ENCODE assay signal across 19 cellular contexts in genomic region chr2:96864343-96865091, GRCh38. TPM values are rescaled to one million over a fixed set of nuclear protein-coding genes. Genes with fewer than 3 reads are reported as not detected.
DNase-seq lines count a peak whose midpoint lies in the region; ATAC-seq, FAIRE-seq and TF ChIP-seq lines count a peak whose summit lies in the region.
"Had no signal": no experiment of that assay in that cellular context is flagged by ENCODE, and none has a peak within 500 bp of the region (broad histone marks: within the 10 kb centered on the region; RNA-seq: fewer than 3 reads in every experiment).

No MANE protein-coding gene starts in this region.

- H3K4me2 ChIP-seq in DND-41 (ENCODE audit: insufficient read depth, low read length) (no peak overlapping the region), K562 (ENCODE audit: insufficient read depth, low read length) (no peak overlapping the region)

- H2AFZ ChIP-seq in DND-41 (ENCODE audit: low read depth, low read length) (no peak overlapping the region), K562 (ENCODE audit: low read depth, low read length) (no peak overlapping the region)

- H3K9ac ChIP-seq in DND-41 (ENCODE audit: low read depth, low read length) (no peak overlapping the region), K562 (ENCODE audit: insufficient read depth in 1 of 2, low read depth in 2 of 2, low read length in 2 of 2) (peak overlapping the region in 1 of 2 experiments; percentile 36; a peak in 1 of 4 replicates)

- H3K4me3 ChIP-seq in DND-41 (ENCODE audit: low read depth in 1 of 2, low read length in 2 of 2) (no peak overlapping the region), K562 (no peak overlapping the region), right cardiac atrium (ENCODE audit: low read length) (no peak overlapping the region), sigmoid colon (no peak overlapping the region)
- H3K4me3 ChIP-seq: Peyer's patch, SK-N-MC had no signal

- DNase-seq in DND-41 (no peak), K562 (ENCODE audit: extremely low read depth in 1 of 4, low spot score in 3 of 4) (no peak), right cardiac atrium (peak in 2 of 3 donors; percentile 69 to 73), sigmoid colon (peak; percentile 64), activated gamma-delta T cell (lab: John Stamatoyannopoulos, UW) (no peak), NCI-H82 (lab: John Stamatoyannopoulos, UW) (no peak)
- DNase-seq: activated CD4-positive, alpha-beta T cell treated with anti-CD3 and anti-CD28 coated beads, Interleukin-2, amount 50 U/mL, for 48 hours; activated gamma-delta T cell treated with Interleukin-2 at 50 U/mL for 16 hours; left colon; NCI-H187; NCI-H446 treated with DMSO at 0.1 percent for 48 hours; stimulated activated CD8-positive, alpha-beta memory T cell treated with anti-CD3 and anti-CD28 coated beads, Interleukin-4, amount 100 ng/mL, for 48 hours had no signal

- intact Hi-C loops in K562 (cut with micrococcal nuclease) (no loop called here), right cardiac atrium (cut with DNase I) (loop anchor here in 2 of 4 donors (5.0 to 10.0 kb wide), 2 partner anchors 83 to 1180 kb away; no protein-coding TSS in a partner anchor), sigmoid colon (cut with DNase I) (loop anchor here (10.0 kb wide), 1 partner anchor 330 kb away; the partner anchor contains the start of gene ARID5A)

- FAIRE-seq in K562 (lab: Jason Lieb, UNC): no peak
- FAIRE-seq: H1 had no signal

- no peaks in the 10 kb centered on the region for H3K79me2 ChIP-seq in DND-41 (ENCODE audit: insufficient read depth, low read length)
- peaks cover 57% of the 10 kb centered on the region for H3K79me2 ChIP-seq in K562 (ENCODE audit: control insufficient read depth, insufficient read depth, low read length)

- H3K36me3 ChIP-seq in DND-41 (ENCODE audit: insufficient read depth, low read length): no peaks in the 10 kb centered on the region
- peaks cover 82% of the 10 kb centered on the region for H3K36me3 ChIP-seq in K562 (ENCODE audit: control insufficient read depth, insufficient read depth, low read length)
- peaks cover 45 to 76% (median 61%) of the 10 kb centered on the region in 4 donors for H3K36me3 ChIP-seq in sigmoid colon
- H3K36me3 ChIP-seq: neutrophil had no signal

- peaks cover 9% of the 10 kb centered on the region for H3K9me1 ChIP-seq in K562 (ENCODE audit: control insufficient read depth, insufficient read depth, low read length)

- TF ChIP-seq RAD21 in K562 (CRISPR knock-in tag; conservative IDR thresholded peaks at IDR 0.05 in 1 of 2, IDR thresholded peaks at IDR 0.05 in 1 of 2): no peak

- BruUV-seq in K562 (replicated peaks; lab: Mats Ljungman, UMichigan): no TSS peak

- no peak for TF ChIP-seq EP300 in K562 (IDR thresholded peaks at IDR 0.05; ENCODE audit: low read length)
- TF ChIP-seq EP300 in sigmoid colon (IDR thresholded peaks at IDR 0.05): no peak

- POLR2A ChIA-PET in K562 (lab: Yijun Ruan, JAX): interaction anchor here (0.5 to 1.7 kb wide), 3 partner anchors 9 to 155 kb away, joined by 3 to 8 read pairs (median 3); no protein-coding TSS in a partner anchor

- TF ChIP-seq POLR2A in K562 (conservative IDR thresholded peaks at IDR 0.05) (no peak), sigmoid colon (IDR thresholded peaks at IDR 0.05) (no peak)

- H3K9me3 ChIP-seq in DND-41 (ENCODE audit: insufficient read depth, low read length, severe bottlenecking): no peaks in the 10 kb centered on the region
- H3K9me3 ChIP-seq in K562 (replicated peaks; ENCODE audit: control insufficient read depth, insufficient read depth, low read depth, low read length): no peaks in the 10 kb centered on the region
- H3K9me3 ChIP-seq in right cardiac atrium (ENCODE audit: control insufficient read depth, low read length): no peaks in the 10 kb centered on the region
- H3K9me3 ChIP-seq in sigmoid colon: no peaks in the 10 kb centered on the region
- H3K9me3 ChIP-seq: neutrophil, Peyer's patch had no signal

- no peaks in the 10 kb centered on the region for H3K27me3 ChIP-seq in DND-41 (ENCODE audit: insufficient read depth, low read length, poor library complexity)
- H3K27me3 ChIP-seq in K562 (ENCODE audit: control insufficient read depth in 2 of 2, insufficient read depth in 2 of 2, low read length in 2 of 2): no peaks in the 10 kb centered on the region
- no peaks in the 10 kb centered on the region for H3K27me3 ChIP-seq in right cardiac atrium (ENCODE audit: control insufficient read depth, insufficient read depth)
- no peaks in the 10 kb centered on the region for H3K27me3 ChIP-seq in sigmoid colon
- H3K27me3 ChIP-seq: Peyer's patch had no signal

- 97% methylated on average over 25 of the region's 25 CpGs for WGBS in K562 (ENCODE audit: insufficient coverage, low coverage, missing lambda C conversion rate)
- 78% methylated on average over 25 of the region's 25 CpGs for WGBS in right cardiac atrium
- 69 to 85% methylated on average over 25 of the region's 25 CpGs for WGBS in sigmoid colon, 2 donors

- CTCF ChIA-PET in K562 (lab: Yijun Ruan, JAX; ENCODE audit: low intra/inter-chr PET ratio): no interaction called here

- ATAC-seq in DND-41 (ENCODE audit: insufficient read depth, low read depth) (no peak), K562 (no peak), right cardiac atrium (no peak), GM19463 (IDR thresholded peaks at IDR 0.05; ENCODE audit: unreplicated experiment) (no peak), HG03442 (IDR thresholded peaks at IDR 0.05; ENCODE audit: unreplicated experiment) (no peak)
- ATAC-seq: left colon, WTC11 had no signal

- in situ Hi-C loops in K562 (cut with MboI): loop anchor here (25.0 kb wide), 1 partner anchor 248 kb away; the partner anchor contains the start of gene ANKRD36

- H3K4me1 ChIP-seq in DND-41 (ENCODE audit: insufficient read depth, low read length) (peaks cover under 1% of the 10 kb centered on the region; the same call in 1 of the 2 replicates), K562 (replicated peaks in 1 of 2; ENCODE audit: control insufficient read depth in 2 of 2, insufficient read depth in 2 of 2, low read length in 2 of 2) (peaks cover 17 to 77% of the 10 kb centered on the region in 2 experiments), right cardiac atrium (ENCODE audit: control insufficient read depth, insufficient read depth, low read length) (peaks cover 4% of the 10 kb centered on the region), sigmoid colon (peaks cover 0 to 75% (median 71%) of the 10 kb centered on the region in 4 donors)

- peaks cover 3% of the 10 kb centered on the region; the same call in 1 of the 2 replicates for H4K20me1 ChIP-seq in DND-41 (ENCODE audit: insufficient read depth, low read length)
- peaks cover 16% of the 10 kb centered on the region; the same call in 1 of the 2 replicates for H4K20me1 ChIP-seq in K562 (replicated peaks; ENCODE audit: control insufficient read depth, insufficient read depth, low read length)

- H3K27ac ChIP-seq in DND-41 (ENCODE audit: low read length) (no peak overlapping the region), K562 (ENCODE audit: extremely low read depth, low read depth, low read length) (no peak overlapping the region), right cardiac atrium (ENCODE audit: low read length) (no peak overlapping the region), sigmoid colon (peak overlapping the region; percentile 45 to 100 (median 100))
- H3K27ac ChIP-seq: neutrophil, SK-N-MC had no signal

- TF ChIP-seq CTCF in DND-41 (IDR thresholded peaks at IDR 0.05; ENCODE audit: borderline replicate concordance, extremely low read depth, low read length, poor library complexity, severe bottlenecking): peak; percentile 12
- no peak for TF ChIP-seq CTCF in K562 (IDR thresholded peaks at IDR 0.05 in 2 of 3, conservative IDR thresholded peaks at IDR 0.05 in 1 of 3; ENCODE audit: insufficient read depth in 2 of 3, low read depth in 1 of 3, low read length in 3 of 3)
- TF ChIP-seq CTCF in sigmoid colon (IDR thresholded peaks at IDR 0.05): no peak

RNA-seq across cellular contexts. Expression of gene SEMA4C, which starts 5.4 kb away (rescaled TPM):
- 229 and 466 TPM in 2 replicates for total RNA-seq in K562 (2011; cell fraction: chromatin; rRNA removed; ENCODE audit: low replicate concordance)
- 309 and 326 TPM in 2 replicates for total RNA-seq in K562 (2011; cell fraction: nucleolus; rRNA removed)
- 244 and 282 TPM in 2 replicates for total RNA-seq in K562 (2011; cell fraction: nucleoplasm; rRNA removed)
- total RNA-seq in K562 (2014; rRNA removed) (28.8 and 35.6 TPM in 2 replicates), K562 (2014; rRNA removed; fragmentation: Illumina TruSeq; extraction: Trizol) (7.3 and 9.5 TPM in 2 replicates), K562 (2015; rRNA removed; fragmentation: Illumina TruSeq; extraction: Trizol) (23.9 and 24.6 TPM in 2 replicates), K562 (2021) (45.2 and 54.4 TPM in 2 replicates), right cardiac atrium (10 to 100 TPM; 22.0 to 28.5 (median 24.5) TPM), sigmoid colon (10 to 100 TPM; 57.1 to 90.1 (median 68.9) TPM)
- polyA plus RNA-seq in K562 (2011; rRNA removed) (59.7 and 110 TPM in 2 replicates), K562 (2014; fragmentation: Illumina TruSeq; extraction: Trizol) (21.8 and 29.4 TPM in 2 replicates), K562 (2014; fragmentation: Nextera tagmentation; extraction: Ambion mirVana) (under 1 TPM; 0.32 to 0.89 TPM), K562 (2014; rRNA removed) (35.5 and 36.2 TPM in 2 replicates), right cardiac atrium (19.3 TPM), sigmoid colon (10 to 100 TPM in 1 of 3 donors, 1 to 10 TPM in 2; 3.6 to 21.3 (median 7.9) TPM)
- polyA plus RNA-seq in K562 (2011; cell fraction: cytosol; rRNA removed): 50.2 and 68.3 TPM in 2 replicates
- 313 and 392 TPM in 2 replicates for polyA plus RNA-seq in K562 (2011; cell fraction: nucleus; rRNA removed)
- polyA plus RNA-seq in K562 (2012): 39.1 and 59.5 TPM in 2 replicates
- polyA minus RNA-seq in K562 (2011; rRNA and poly(A)+ RNA removed): 56.4 and 73.7 TPM in 2 replicates
- 58.2 and 59.2 TPM in 2 replicates for polyA minus RNA-seq in K562 (2011; cell fraction: cytosol; rRNA and poly(A)+ RNA removed)
- polyA minus RNA-seq in K562 (2011; cell fraction: nucleus; rRNA and poly(A)+ RNA removed): 58.7 and 72.1 TPM in 2 replicates

RNA-seq across cellular contexts. Expression of gene ANKRD39, which starts 6.7 kb away (rescaled TPM):
- 39.7 and 71.7 TPM in 2 replicates for total RNA-seq in K562 (2011; cell fraction: chromatin; rRNA removed; ENCODE audit: low replicate concordance)
- 42.2 and 44.1 TPM in 2 replicates for total RNA-seq in K562 (2011; cell fraction: nucleolus; rRNA removed)
- 34.4 and 37.9 TPM in 2 replicates for total RNA-seq in K562 (2011; cell fraction: nucleoplasm; rRNA removed)
- total RNA-seq in K562 (2014; rRNA removed) (33.1 and 50.4 TPM in 2 replicates), K562 (2014; rRNA removed; fragmentation: Illumina TruSeq; extraction: Trizol) (5.7 and 8.2 TPM in 2 replicates), K562 (2015; rRNA removed; fragmentation: Illumina TruSeq; extraction: Trizol) (21.2 and 21.9 TPM in 2 replicates), K562 (2021) (29.8 and 31.2 TPM in 2 replicates), right cardiac atrium (10 to 100 TPM; 11.8 to 17.3 (median 14.1) TPM), sigmoid colon (10 to 100 TPM; 11.4 to 34.1 (median 26.1) TPM)
- polyA plus RNA-seq in K562 (2011; rRNA removed) (23.8 and 33.3 TPM in 2 replicates), K562 (2014; fragmentation: Illumina TruSeq; extraction: Trizol) (15.0 and 22.7 TPM in 2 replicates), K562 (2014; fragmentation: Nextera tagmentation; extraction: Ambion mirVana) (10 to 100 TPM; 16.7 to 26.0 TPM), K562 (2014; rRNA removed) (28.1 and 48.3 TPM in 2 replicates), right cardiac atrium (23.3 TPM), sigmoid colon (10 to 100 TPM; 12.5 to 14.8 (median 12.6) TPM)
- polyA plus RNA-seq in K562 (2011; cell fraction: cytosol; rRNA removed): 27.1 and 60.5 TPM in 2 replicates
- 58.3 and 92.0 TPM in 2 replicates for polyA plus RNA-seq in K562 (2011; cell fraction: nucleus; rRNA removed)
- polyA plus RNA-seq in K562 (2012): 28.4 and 31.7 TPM in 2 replicates
- 6.6 and 8.9 TPM in 2 replicates for polyA minus RNA-seq in K562 (2011; rRNA and poly(A)+ RNA removed)
- polyA minus RNA-seq in K562 (2011; cell fraction: cytosol; rRNA and poly(A)+ RNA removed): 7.1 and 9.9 TPM in 2 replicates
- 15.1 and 21.2 TPM in 2 replicates for polyA minus RNA-seq in K562 (2011; cell fraction: nucleus; rRNA and poly(A)+ RNA removed)

RNA-seq across cellular contexts. Expression of gene ANKRD23, which starts 20.7 kb away (rescaled TPM):
- total RNA-seq in K562 (2011; cell fraction: chromatin; rRNA removed; ENCODE audit: low replicate concordance): 20.7 and 42.5 TPM in 2 replicates
- total RNA-seq in K562 (2011; cell fraction: nucleolus; rRNA removed): 27.0 and 27.3 TPM in 2 replicates
- 19.0 and 21.1 TPM in 2 replicates for total RNA-seq in K562 (2011; cell fraction: nucleoplasm; rRNA removed)
- total RNA-seq in K562 (2014; rRNA removed): 2.7 and 3.1 TPM in 2 replicates
- 1.8 and 2.0 TPM in 2 replicates for total RNA-seq in K562 (2014; rRNA removed; fragmentation: Illumina TruSeq; extraction: Trizol)
- 2.9 and 4.5 TPM in 2 replicates for total RNA-seq in K562 (2015; rRNA removed; fragmentation: Illumina TruSeq; extraction: Trizol)
- 2.8 and 4.1 TPM in 2 replicates for total RNA-seq in K562 (2021)
- 4.8 and 7.5 TPM in 2 replicates for polyA plus RNA-seq in K562 (2011; rRNA removed)
- 2.9 and 5.5 TPM in 2 replicates for polyA plus RNA-seq in K562 (2011; cell fraction: cytosol; rRNA removed)
- 40.8 and 73.8 TPM in 2 replicates for polyA plus RNA-seq in K562 (2011; cell fraction: nucleus; rRNA removed)
- polyA plus RNA-seq in K562 (2012): 3.4 and 10.6 TPM in 2 replicates
- 2.7 and 3.1 TPM in 2 replicates for polyA plus RNA-seq in K562 (2014; fragmentation: Illumina TruSeq; extraction: Trizol)
- under 1 TPM; 0.32 to 0.34 TPM for polyA plus RNA-seq in K562 (2014; fragmentation: Nextera tagmentation; extraction: Ambion mirVana)
- polyA plus RNA-seq in K562 (2014; rRNA removed): 4.5 and 5.8 TPM in 2 replicates
- polyA minus RNA-seq in K562 (2011; rRNA and poly(A)+ RNA removed): 1.2 and 2.2 TPM in 2 replicates
- 0.95 and 2.6 TPM in 2 replicates for polyA minus RNA-seq in K562 (2011; cell fraction: cytosol; rRNA and poly(A)+ RNA removed)
- 6.3 and 6.9 TPM in 2 replicates for polyA minus RNA-seq in K562 (2011; cell fraction: nucleus; rRNA and poly(A)+ RNA removed)
- total RNA-seq in right cardiac atrium: 10 to 100 TPM in 3 of 4 donors, 1 to 10 TPM in 1; 8.2 to 27.7 (median 17.3) TPM
- 27.0 TPM for polyA plus RNA-seq in right cardiac atrium
- total RNA-seq in sigmoid colon: 1 to 10 TPM; 1.8 to 5.5 (median 4.2) TPM
- 1 to 10 TPM in 1 of 3 donors, under 1 TPM in 1, not detected in 1; 0.69 to 4.2 TPM for polyA plus RNA-seq in sigmoid colon

RNA-seq across cellular contexts. Expression of gene CNNM3, which starts 48.4 kb away (rescaled TPM):
- 36.0 and 91.8 TPM in 2 replicates for total RNA-seq in K562 (2011; cell fraction: chromatin; rRNA removed; ENCODE audit: low replicate concordance)
- total RNA-seq in K562 (2011; cell fraction: nucleolus; rRNA removed): 60.5 and 68.7 TPM in 2 replicates
- 54.1 and 60.8 TPM in 2 replicates for total RNA-seq in K562 (2011; cell fraction: nucleoplasm; rRNA removed)
- total RNA-seq in K562 (2014; rRNA removed) (6.0 and 7.7 TPM in 2 replicates), K562 (2014; rRNA removed; fragmentation: Illumina TruSeq; extraction: Trizol) (4.5 and 6.5 TPM in 2 replicates), K562 (2015; rRNA removed; fragmentation: Illumina TruSeq; extraction: Trizol) (5.6 and 7.6 TPM in 2 replicates), K562 (2021) (16.9 TPM in 2 replicates), right cardiac atrium (10 to 100 TPM in 3 of 4 donors, 1 to 10 TPM in 1; 8.6 to 14.5 (median 11.5) TPM), sigmoid colon (10 to 100 TPM in 3 of 4 donors, 1 to 10 TPM in 1; 8.9 to 16.6 (median 11.8) TPM)
- polyA plus RNA-seq in K562 (2011; rRNA removed) (5.7 and 10.6 TPM in 2 replicates), K562 (2014; fragmentation: Illumina TruSeq; extraction: Trizol) (11.7 and 11.8 TPM in 2 replicates), K562 (2014; fragmentation: Nextera tagmentation; extraction: Ambion mirVana) (1 to 10 TPM; 1.4 to 1.6 TPM), K562 (2014; rRNA removed) (7.1 and 9.9 TPM in 2 replicates), right cardiac atrium (7.2 TPM), sigmoid colon (10 to 100 TPM in 1 of 3 donors, 1 to 10 TPM in 2; 1.2 to 11.9 (median 1.2) TPM)
- polyA plus RNA-seq in K562 (2011; cell fraction: cytosol; rRNA removed): 10.7 and 16.0 TPM in 2 replicates
- polyA plus RNA-seq in K562 (2011; cell fraction: nucleus; rRNA removed): 25.5 and 35.7 TPM in 2 replicates
- polyA plus RNA-seq in K562 (2012): 11.7 and 15.0 TPM in 2 replicates
- polyA minus RNA-seq in K562 (2011; rRNA and poly(A)+ RNA removed): 12.8 and 16.0 TPM in 2 replicates
- polyA minus RNA-seq in K562 (2011; cell fraction: cytosol; rRNA and poly(A)+ RNA removed): 15.2 and 25.2 TPM in 2 replicates
- polyA minus RNA-seq in K562 (2011; cell fraction: nucleus; rRNA and poly(A)+ RNA removed): 15.1 and 17.1 TPM in 2 replicates

Comparison
In these comparisons a context has a peak if more than half of its experiments do, and no peak if none do; other contexts are left out.
1. DNase-seq: peak in right cardiac atrium (2 of 3) and sigmoid colon (single experiment); none in DND-41 (single experiment), K562 (0 of 4), activated gamma-delta T cell (single experiment) and NCI-H82 (single experiment).
2. H3K27ac ChIP-seq: peak in sigmoid colon (4 of 4); none in DND-41 (single experiment), K562 (single experiment) and right cardiac atrium (single experiment).